13 cellular contexts compared by ENCODE assay signal in the genomic region with DNA sequence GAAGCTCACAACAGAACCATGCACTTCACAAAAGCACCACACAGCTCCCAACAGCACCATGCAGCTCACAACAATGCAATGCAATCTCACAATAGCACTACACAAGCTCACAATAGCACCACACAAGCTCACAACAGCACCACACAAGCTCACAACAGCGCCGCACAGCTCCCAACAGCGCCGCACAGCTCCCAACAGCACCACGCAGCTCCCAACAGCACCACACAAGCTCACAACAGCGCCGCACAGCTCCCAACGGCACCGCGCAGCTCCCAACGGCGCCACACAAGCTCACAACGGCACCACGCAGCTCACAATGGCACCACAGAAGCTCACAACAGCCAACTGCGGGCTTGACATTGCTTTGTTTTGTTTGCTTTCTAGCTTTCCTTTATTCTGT.
"Had no signal": no experiment of that assay in that cellular context is flagged by ENCODE, and none has a peak within 500 bp of the region (broad histone marks: within the 10 kb centered on the region; RNA-seq: fewer than 3 reads in every experiment).

No MANE protein-coding gene starts in this region.

- H3K4me3 ChIP-seq: heart right ventricle, stomach, testis, upper lobe of right lung had no signal

- H3K36me3 ChIP-seq: heart right ventricle, stomach, upper lobe of right lung had no signal

- H3K36me3 Mint-ChIP-seq: naive B cell had no signal

- H3K27me3 Mint-ChIP-seq: activated naive CD8-positive, alpha-beta T cell treated with anti-CD3 and anti-CD28 coated beads, Interleukin-2, amount 50 U/mL, for 24 hours had no signal

- H3K27ac Mint-ChIP-seq: activated naive CD4-positive, alpha-beta T cell treated with anti-CD3 and anti-CD28 coated beads for 36 hours; activated naive CD8-positive, alpha-beta T cell treated with anti-CD3 and anti-CD28 coated beads, Interleukin-2, amount 50 U/mL, for 24 hours; endodermal cell had no signal

- H3K9me3 Mint-ChIP-seq: activated naive CD4-positive, alpha-beta T cell treated with anti-CD3 and anti-CD28 coated beads for 36 hours; activated naive CD8-positive, alpha-beta T cell treated with anti-CD3 and anti-CD28 coated beads, Interleukin-2, amount 50 U/mL, for 24 hours; endodermal cell had no signal

- ATAC-seq: activated naive CD8-positive, alpha-beta T cell treated with anti-CD3 and anti-CD28 coated beads, Interleukin-2, amount 50 U/mL, for 24 hours; heart right ventricle; left colon; right cardiac atrium had no signal

- DNase-seq: activated naive CD4-positive, alpha-beta T cell treated with anti-CD3 and anti-CD28 coated beads for 36 hours; activated naive CD8-positive, alpha-beta T cell treated with anti-CD3 and anti-CD28 coated beads, Interleukin-2, amount 50 U/mL, for 24 hours; cerebellar nuclear complex; dermis blood vessel endothelial cell; heart right ventricle; left colon; naive B cell; T-helper 2 cell; testis had no signal

- H3K27ac ChIP-seq: heart right ventricle, stomach, testis, upper lobe of right lung had no signal

- H3K9me3 ChIP-seq: heart right ventricle, stomach, testis, upper lobe of right lung had no signal

- H3K4me3 Mint-ChIP-seq: activated naive CD4-positive, alpha-beta T cell treated with anti-CD3 and anti-CD28 coated beads for 36 hours; activated naive CD8-positive, alpha-beta T cell treated with anti-CD3 and anti-CD28 coated beads, Interleukin-2, amount 50 U/mL, for 24 hours; endodermal cell; naive B cell had no signal

- H3K4me1 ChIP-seq: testis had no signal

- H3K27me3 ChIP-seq: testis had no signal
